ENCODE assay signal across 14 cellular contexts in the genomic region with DNA sequence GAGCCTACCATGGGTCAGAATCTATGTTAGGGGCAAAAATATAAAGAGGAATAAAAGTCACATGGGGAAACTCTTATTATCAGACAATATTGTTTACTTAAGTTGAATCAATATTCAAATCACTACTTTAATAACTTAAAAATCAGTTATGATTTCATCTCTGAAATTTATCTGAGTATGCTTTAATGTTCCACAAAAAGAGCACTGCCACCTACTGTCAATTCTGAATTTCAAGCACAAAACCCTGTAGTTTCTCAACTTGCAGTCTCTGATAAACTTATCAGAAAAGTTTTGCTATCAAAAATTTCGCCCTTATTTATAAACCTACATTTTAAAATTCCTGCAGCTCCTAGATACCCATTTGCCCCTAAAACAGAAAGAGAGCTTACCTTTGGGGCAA. TPM values are rescaled to one million over a fixed set of nuclear protein-coding genes. Genes with fewer than 3 reads are reported as not detected.
A peak's percentile ranks its signal among the peaks of the same experiment; 100 is the strongest.
DNase-seq lines count a peak whose midpoint lies in the region; ATAC-seq, FAIRE-seq and TF ChIP-seq lines count a peak whose summit lies in the region.
"Had no signal": no experiment of that assay in that cellular context is flagged by ENCODE, and none has a peak within 500 bp of the region (broad histone marks: within the 10 kb centered on the region; RNA-seq: fewer than 3 reads in every experiment).

No MANE protein-coding gene starts in this region.

- H3K4me3 ChIP-seq in GM23248 (no peak overlapping the region), WI38 (ENCODE audit: low read depth, low read length) (no peak overlapping the region), kidney (ENCODE audit: low read length in 2 of 2) (no peak overlapping the region), MM.1S (ENCODE audit: low read length) (no peak overlapping the region)

- TF ChIP-seq CTCF in WI38 (IDR thresholded peaks at IDR 0.05; ENCODE audit: low read depth, low read length) (peak; percentile 11; the same call in 1 of the 2 replicates), kidney (IDR thresholded peaks at IDR 0.05; ENCODE audit: borderline replicate concordance, extremely low read depth, insufficient read depth) (peak; percentile 30), MM.1S (IDR thresholded peaks at IDR 0.05; ENCODE audit: low read length) (no peak)

- H3K9me3 ChIP-seq in GM23248 (ENCODE audit: low read depth), result no peaks in the 10 kb centered on the region
- H3K9me3 ChIP-seq in kidney (ENCODE audit: control insufficient read depth in 1 of 2, low read length in 2 of 2), result no peaks in the 10 kb centered on the region
- H3K9me3 ChIP-seq in MM.1S (replicated peaks; ENCODE audit: insufficient read depth, low read length), result no peaks in the 10 kb centered on the region

- no peak overlapping the region for H2AFZ ChIP-seq in GM23248
- H2AFZ ChIP-seq in MM.1S (ENCODE audit: low read length), result no peak overlapping the region

- H3K9ac ChIP-seq in GM23248 (no peak overlapping the region), kidney (ENCODE audit: low read length in 2 of 2) (no peak overlapping the region), MM.1S (ENCODE audit: low read length) (no peak overlapping the region)

- H4K20me1 ChIP-seq in GM23248 (ENCODE audit: insufficient read depth), result no peaks in the 10 kb centered on the region
- no peaks in the 10 kb centered on the region for H4K20me1 ChIP-seq in MM.1S (ENCODE audit: insufficient read depth, low read length)

- 100% methylated on average over 1 of the region's 1 CpG for WGBS in GM23248 (ENCODE audit: low coverage in 1 of 2, low lambda C conversion rate in 2 of 2, missing lambda C conversion rate in 2 of 2), 2 experiments

- H3K79me2 ChIP-seq in GM23248 (ENCODE audit: insufficient read depth), result peaks cover 41% of the 10 kb centered on the region
- no peaks in the 10 kb centered on the region for H3K79me2 ChIP-seq in MM.1S (ENCODE audit: low read length)

- in situ Hi-C loops in GM23248 (cut with MboI), result no loop called here

- intact Hi-C loops in kidney (cut with DNase I), result no loop called here

- H3K27me3 ChIP-seq in GM23248 (replicated peaks; ENCODE audit: insufficient read depth), result no peaks in the 10 kb centered on the region
- no peaks in the 10 kb centered on the region for H3K27me3 ChIP-seq in MM.1S (replicated peaks; ENCODE audit: insufficient read depth, low read length)

- H3K36me3 ChIP-seq in GM23248 (ENCODE audit: low read depth) (peaks cover 39% of the 10 kb centered on the region), kidney (ENCODE audit: control insufficient read depth in 1 of 2, insufficient read depth in 2 of 2, low read length in 2 of 2) (peaks cover 9 to 10% of the 10 kb centered on the region in 2 donors), MM.1S (replicated peaks; ENCODE audit: insufficient read depth, low read length) (peaks cover 4% of the 10 kb centered on the region; the same call in 1 of the 2 replicates)

- H3K4me1 ChIP-seq in GM23248 (ENCODE audit: insufficient read depth) (peaks cover 14% of the 10 kb centered on the region), kidney (ENCODE audit: control insufficient read depth in 1 of 2, insufficient read depth in 1 of 2, low read depth in 1 of 2, low read length in 2 of 2) (peaks cover 3 to 5% of the 10 kb centered on the region in 2 donors), MM.1S (ENCODE audit: low read length) (no peaks in the 10 kb centered on the region)

- ATAC-seq in GM19467 (IDR thresholded peaks at IDR 0.05; ENCODE audit: unreplicated experiment), result no peak

- H3K4me2 ChIP-seq in GM23248 (ENCODE audit: unreplicated experiment), result no peak overlapping the region
- no peak overlapping the region for H3K4me2 ChIP-seq in MM.1S (ENCODE audit: low read depth, low read length)

- H3F3A ChIP-seq in GM23248 (ENCODE audit: insufficient read depth) (peaks cover 11% of the 10 kb centered on the region; the same call in 1 of the 2 replicates), MM.1S (ENCODE audit: insufficient read depth, low read length) (no peaks in the 10 kb centered on the region)

- no peaks in the 10 kb centered on the region for H3K9me2 ChIP-seq in GM23248 (ENCODE audit: insufficient read depth)
- H3K9me2 ChIP-seq in MM.1S (replicated peaks; ENCODE audit: insufficient read depth, low read length), result no peaks in the 10 kb centered on the region

- FAIRE-seq in kidney (lab: Jason Lieb, UNC), result peak; percentile 35
- FAIRE-seq: TTC549 had no signal

- DNase-seq in AG20443 (ENCODE audit: low spot score), result peak; percentile 8
- peak; percentile 9 for DNase-seq in GM23248
- no peak for DNase-seq in kidney
- no peak for DNase-seq in activated T-cell treated with anti-CD3 and anti-CD28 coated beads, Interleukin-2, amount 50 U/mL, for 1 hour
- DNase-seq in A172 (ENCODE audit: low spot score), result no peak
- no peak for DNase-seq in MM.1S
- DNase-seq: activated T-cell treated with anti-CD3 and anti-CD28 coated beads, Interleukin-2, amount 50 U/mL, for 24 hours; DMS153; H7; mesenchymal stem cell; NCI-H187 had no signal

- H3K27ac ChIP-seq in GM23248, result no peak overlapping the region
- H3K27ac ChIP-seq in kidney (ENCODE audit: low read depth in 2 of 2, low read length in 2 of 2), result no peak overlapping the region
- H3K27ac ChIP-seq in MM.1S (ENCODE audit: low read length), result no peak overlapping the region

RNA-seq across cellular contexts. Expression of a gene that starts 47.3 kb away (rescaled TPM):
- total RNA-seq in GM23248 (2014; rRNA removed; shearing (Covaris generic)), result 68.3 and 69.5 TPM in 2 replicates
- polyA plus RNA-seq in GM23248 (2016; fragmentation: Nextera tagmentation; extraction: Ambion mirVana) (95.4 and 116 TPM in 2 replicates), kidney (ENCODE audit: insufficient read depth, low read depth, low replicate concordance) (28.0 TPM)
- total RNA-seq in kidney, result 97.3 TPM
- 69.4 and 133 TPM in 2 replicates for total RNA-seq in A172 (2014; rRNA removed; shearing (Covaris generic))

Comparison
In these comparisons a context has a peak if more than half of its experiments do, and no peak if none do; other contexts are left out.
1. DNase-seq: peak in AG20443 (single experiment) and GM23248 (single experiment); none in kidney (single experiment), activated T-cell treated with anti-CD3 and anti-CD28 coated beads, Interleukin-2, amount 50 U/mL, for 1 hour (single experiment), A172 (single experiment) and MM.1S (single experiment).